35 cellular contexts compared by ENCODE assay signal in the genomic region with DNA sequence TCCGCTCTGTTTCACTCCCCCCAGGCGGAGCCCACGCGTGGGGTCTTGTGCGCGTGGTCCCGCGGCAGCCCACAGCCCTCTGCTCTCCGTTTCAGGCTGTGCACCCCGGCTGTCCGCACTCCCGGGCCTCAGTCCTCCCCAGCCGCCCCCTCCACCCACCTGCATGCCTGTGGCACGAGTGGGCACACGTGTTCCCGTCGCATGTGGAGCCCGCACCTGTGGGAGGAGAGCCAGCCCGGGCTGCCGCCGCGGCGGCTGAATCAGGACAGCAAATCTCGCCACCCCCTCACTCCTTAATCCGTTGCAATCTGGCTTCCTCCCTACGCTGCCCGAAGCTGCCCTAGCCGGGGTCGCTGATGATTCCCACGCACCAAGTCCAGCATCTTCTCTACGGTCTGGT.
"Had no signal": no experiment of that assay in that cellular context is flagged by ENCODE, and none has a peak within 500 bp of the region (broad histone marks: within the 10 kb centered on the region; RNA-seq: fewer than 3 reads in every experiment).

No MANE protein-coding gene starts in this region.

- H3K4me3 Mint-ChIP-seq: activated CD4-positive, alpha-beta T cell treated with anti-CD3 and anti-CD28 coated beads, Interleukin-2, amount 10 ng/mL, durations not matched to agents 24 days and 14 days; activated CD8-positive, alpha-beta T cell treated with anti-CD3 and anti-CD28 coated beads for 36 hours; activated naive CD8-positive, alpha-beta T cell treated with anti-CD3 and anti-CD28 coated beads for 36 hours; activated T-cell treated with anti-CD3 and anti-CD28 coated beads, Interleukin-2, amount 50 U/mL, for 72 hours; activated T-helper 17 cell treated with anti-CD3 and anti-CD28 coated beads, Interleukin-2, amount 50 U/mL, for 72 hours; central memory CD8-positive, alpha-beta T cell had no signal

- H3K27me3 ChIP-seq: brain microvascular endothelial cell, Peyer's patch, SJSA1 had no signal

- H3K4me3 ChIP-seq: MG63, Peyer's patch, SJSA1 had no signal

- H3K4me1 Mint-ChIP-seq: activated naive CD8-positive, alpha-beta T cell treated with anti-CD3 and anti-CD28 coated beads for 36 hours; activated T-helper 17 cell treated with anti-CD3 and anti-CD28 coated beads, Interleukin-2, amount 50 U/mL, for 72 hours had no signal

- H3K36me3 ChIP-seq: brain microvascular endothelial cell, MG63, Peyer's patch, SJSA1 had no signal

- H3K9me3 ChIP-seq: MG63, Peyer's patch, SJSA1, SK-N-SH had no signal

- H3K27ac Mint-ChIP-seq: activated CD4-positive, alpha-beta T cell treated with anti-CD3 and anti-CD28 coated beads, Interleukin-2, amount 10 ng/mL, durations not matched to agents 24 days and 14 days; activated CD8-positive, alpha-beta T cell treated with anti-CD3 and anti-CD28 coated beads for 36 hours; activated naive CD8-positive, alpha-beta T cell treated with anti-CD3 and anti-CD28 coated beads for 36 hours; activated T-cell treated with anti-CD3 and anti-CD28 coated beads, Interleukin-2, amount 50 U/mL, for 72 hours; activated T-helper 17 cell treated with anti-CD3 and anti-CD28 coated beads, Interleukin-2, amount 50 U/mL, for 72 hours had no signal

- H3K36me3 Mint-ChIP-seq: activated naive CD8-positive, alpha-beta T cell treated with anti-CD3 and anti-CD28 coated beads for 36 hours had no signal

- H3K4me1 ChIP-seq: Peyer's patch, SJSA1 had no signal

- ATAC-seq: activated CD8-positive, alpha-beta T cell treated with anti-CD3 and anti-CD28 coated beads for 36 hours; activated T-cell treated with anti-CD3 and anti-CD28 coated beads, Interleukin-2, amount 50 U/mL, for 72 hours; activated T-helper 17 cell treated with anti-CD3 and anti-CD28 coated beads, Interleukin-2, amount 50 U/mL, for 72 hours; PC-3 had no signal

- DNase-seq: activated CD4-positive, alpha-beta T cell treated with anti-CD3 and anti-CD28 coated beads, Interleukin-2, amount 10 ng/mL, durations not matched to agents 24 days and 14 days; activated CD4-positive, alpha-beta T cell treated with anti-CD3 and anti-CD28 coated beads, Interleukin-2, amount 50 U/mL, for 4 hours; activated CD8-positive, alpha-beta T cell treated with anti-CD3 and anti-CD28 coated beads for 36 hours; activated effector memory CD4-positive, alpha-beta T cell treated with anti-CD3 and anti-CD28 coated beads, Interleukin-2, amount 50 U/mL, for 16 hours; activated naive CD4-positive, alpha-beta T cell; activated naive CD4-positive, alpha-beta T cell treated with anti-CD3 and anti-CD28 coated beads, Interleukin-2, amount 50 U/mL, for 16 hours; activated naive CD8-positive, alpha-beta T cell treated with anti-CD3 and anti-CD28 coated beads for 36 hours; activated T-cell treated with anti-CD3 and anti-CD28 coated beads, Interleukin-2, amount 50 U/mL, for 1 hour; activated T-cell treated with anti-CD3 and anti-CD28 coated beads, Interleukin-2, amount 50 U/mL, for 72 hours; amniotic stem cell; aorta; brain microvascular endothelial cell; Kasumi-1; KG1; MG63; NCI-H1048; NCI-H1105 treated with DMSO at 0.1 percent for 48 hours; NCI-H1436; NCI-H1694; NCI-H1930; NCI-H2081 treated with DMSO at 0.1 percent for 48 hours; NCI-H226; NCI-H446 treated with DMSO at 0.1 percent for 48 hours; NCI-H69; NK-92 treated with Interleukin-12 subunit alpha and Interleukin-12 subunit beta, amount 100 ng/mL, for 24 hours; PC-3; Peyer's patch; RPMI8226; SHP77 treated with DMSO at 0.1 percent for 48 hours; SK-N-SH; T-helper 2 cell; T-helper 9 cell had no signal

- H3K9me3 Mint-ChIP-seq: activated CD4-positive, alpha-beta T cell treated with anti-CD3 and anti-CD28 coated beads, Interleukin-2, amount 10 ng/mL, durations not matched to agents 24 days and 14 days; activated CD8-positive, alpha-beta T cell treated with anti-CD3 and anti-CD28 coated beads for 36 hours; activated naive CD8-positive, alpha-beta T cell treated with anti-CD3 and anti-CD28 coated beads for 36 hours; activated T-cell treated with anti-CD3 and anti-CD28 coated beads, Interleukin-2, amount 50 U/mL, for 72 hours; activated T-helper 17 cell treated with anti-CD3 and anti-CD28 coated beads, Interleukin-2, amount 50 U/mL, for 72 hours; central memory CD8-positive, alpha-beta T cell had no signal

- H3K27ac ChIP-seq: brain microvascular endothelial cell, Peyer's patch, SJSA1 had no signal
